ENCODE assay signal across 2 cellular contexts in genomic region chr13:45416521-45417125, GRCh38.
TF ChIP-seq lines count a peak whose summit lies in the region.

No MANE protein-coding gene starts in this region.

TF ChIP-seq in SK-N-SH, 30 proteins besides CTCF, POLR2A, EP300 and RAD21 (continued from another document):
- TF ChIP-seq RCOR1 (IDR thresholded peaks at IDR 0.05; ENCODE audit: low read length) (no peak), TAF1 (IDR thresholded peaks at IDR 0.05; ENCODE audit: borderline replicate concordance, low read depth, low read length) (no peak), POLR2AphosphoS5 (IDR thresholded peaks at IDR 0.05; ENCODE audit: low read depth, low read length) (no peak), IRF3 (IDR thresholded peaks at IDR 0.05; ENCODE audit: low read depth, low read length) (no peak), FOXJ3 (CRISPR knock-in tag; IDR thresholded peaks at IDR 0.05) (no peak), FOXM1 (IDR thresholded peaks at IDR 0.05; ENCODE audit: low read depth) (no peak)
- TF ChIP-seq, protein P1, sequence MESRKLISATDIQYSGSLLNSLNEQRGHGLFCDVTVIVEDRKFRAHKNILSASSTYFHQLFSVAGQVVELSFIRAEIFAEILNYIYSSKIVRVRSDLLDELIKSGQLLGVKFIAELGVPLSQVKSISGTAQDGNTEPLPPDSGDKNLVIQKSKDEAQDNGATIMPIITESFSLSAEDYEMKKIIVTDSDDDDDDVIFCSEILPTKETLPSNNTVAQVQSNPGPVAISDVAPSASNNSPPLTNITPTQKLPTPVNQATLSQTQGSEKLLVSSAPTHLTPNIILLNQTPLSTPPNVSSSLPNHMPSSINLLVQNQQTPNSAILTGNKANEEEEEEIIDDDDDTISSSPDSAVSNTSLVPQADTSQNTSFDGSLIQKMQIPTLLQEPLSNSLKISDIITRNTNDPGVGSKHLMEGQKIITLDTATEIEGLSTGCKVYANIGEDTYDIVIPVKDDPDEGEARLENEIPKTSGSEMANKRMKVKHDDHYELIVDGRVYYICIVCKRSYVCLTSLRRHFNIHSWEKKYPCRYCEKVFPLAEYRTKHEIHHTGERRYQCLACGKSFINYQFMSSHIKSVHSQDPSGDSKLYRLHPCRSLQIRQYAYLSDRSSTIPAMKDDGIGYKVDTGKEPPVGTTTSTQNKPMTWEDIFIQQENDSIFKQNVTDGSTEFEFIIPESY (IDR thresholded peaks at IDR 0.05; ENCODE audit: borderline replicate concordance, low read depth), result no peak

TF ChIP-seq in SK-N-SH treated with all-trans-retinoic acid at 6 μM for 48 hours, 23 proteins besides CTCF, POLR2A, EP300 and RAD21 (continued from another document):
- no peak for TF ChIP-seq ZC3H10 (CRISPR knock-in tag; IDR thresholded peaks at IDR 0.05)
